In genomic region chr10:5282137-5282536, GRCh38 we compare ENCODE assay signal across 21 cellular contexts.
A peak's percentile ranks its signal among the peaks of the same experiment; 100 is the strongest.
DNase-seq lines count a peak whose midpoint lies in the region; ATAC-seq, FAIRE-seq and TF ChIP-seq lines count a peak whose summit lies in the region.
"Had no signal": no experiment of that assay in that cellular context is flagged by ENCODE, and none has a peak within 500 bp of the region (broad histone marks: within the 10 kb centered on the region; RNA-seq: fewer than 3 reads in every experiment).

No MANE protein-coding gene starts in this region.

- no peak overlapping the region for H3K4me3 Mint-ChIP-seq in GM23338
- H3K4me3 Mint-ChIP-seq in dendritic cell treated with granulocyte-macrophage colony-stimulating factor and Interleukin-4, amounts not matched to agents 40 ng/mL and 50 ng/mL, for 4 days: no peak overlapping the region
- H3K4me3 Mint-ChIP-seq in CD4-positive, alpha-beta memory T cell: no peak overlapping the region
- H3K4me3 Mint-ChIP-seq in T-cell: no peak overlapping the region
- H3K4me3 Mint-ChIP-seq: B cell had no signal

- intact Hi-C loops in dendritic cell treated with granulocyte-macrophage colony-stimulating factor and Interleukin-4, amounts not matched to agents 40 ng/mL and 50 ng/mL, for 4 days (cut with micrococcal nuclease): loop anchor here (2.0 to 10.0 kb wide), 3 partner anchors 190 to 457 kb away; partner anchors contain the start of genes AKR1C3 and AKR1E2
- intact Hi-C loops in left lung (cut with DNase I): loop anchor here in 1 of 2 donors (5.0 kb wide), 1 partner anchor 430 kb away; no protein-coding TSS in a partner anchor
- intact Hi-C loops in CD4-positive, alpha-beta memory T cell (cut with micrococcal nuclease): loop anchor here (5.0 kb wide), 2 partner anchors 150 to 340 kb away; no protein-coding TSS in a partner anchor

- H3K27ac Mint-ChIP-seq in GM23338 (no peak overlapping the region), T-cell (no peak overlapping the region)
- H3K27ac Mint-ChIP-seq in dendritic cell treated with granulocyte-macrophage colony-stimulating factor and Interleukin-4, amounts not matched to agents 40 ng/mL and 50 ng/mL, for 4 days: peak overlapping the region; percentile 33
- H3K27ac Mint-ChIP-seq in CD4-positive, alpha-beta memory T cell: no peak overlapping the region
- H3K27ac Mint-ChIP-seq: B cell had no signal

- H3K4me1 Mint-ChIP-seq in GM23338 (peaks cover 23% of the 10 kb centered on the region; the same call in 2 of the 3 replicates), T-cell (peaks cover 14 to 28% (median 18%) of the 10 kb centered on the region in 3 donors)
- peaks cover 50% of the 10 kb centered on the region for H3K4me1 Mint-ChIP-seq in dendritic cell treated with granulocyte-macrophage colony-stimulating factor and Interleukin-4, amounts not matched to agents 40 ng/mL and 50 ng/mL, for 4 days (ENCODE audit: low read depth)
- H3K4me1 Mint-ChIP-seq in CD4-positive, alpha-beta memory T cell: peaks cover 13 to 28% (median 19%) of the 10 kb centered on the region in 4 donors
- H3K4me1 Mint-ChIP-seq: B cell had no signal

- H4K20me1 ChIP-seq in GM23338 (replicated peaks; ENCODE audit: insufficient read depth): no peaks in the 10 kb centered on the region

- no peak for FAIRE-seq in A549 (lab: Jason Lieb, UNC)
- FAIRE-seq: G401.6, HepG2 had no signal

- TF ChIP-seq POLR2A in A549 (IDR thresholded peaks at IDR 0.05; ENCODE audit: low read length): no peak

- WGBS in A549 (ENCODE audit: missing lambda C conversion rate): 63% methylated on average over 2 of the region's 2 CpGs

- ATAC-seq in A549 (no peak), GM23338 (no peak), left lung (peak; percentile 83), T-cell (replicated peaks in 1 of 4) (no peak)
- ATAC-seq: HepG2, PC-3 had no signal

- H2AFZ ChIP-seq in GM23338: peak overlapping the region; percentile 73

- no peaks in the 10 kb centered on the region for H3K79me2 ChIP-seq in GM23338 (replicated peaks; ENCODE audit: insufficient read depth)

- H3K36me3 Mint-ChIP-seq in GM23338 (ENCODE audit: low read depth) (no peaks in the 10 kb centered on the region), T-cell (no peaks in the 10 kb centered on the region)
- H3K36me3 Mint-ChIP-seq in dendritic cell treated with granulocyte-macrophage colony-stimulating factor and Interleukin-4, amounts not matched to agents 40 ng/mL and 50 ng/mL, for 4 days (ENCODE audit: low read depth): no peaks in the 10 kb centered on the region
- H3K36me3 Mint-ChIP-seq in CD4-positive, alpha-beta memory T cell: peaks cover 38 to 41% of the 10 kb centered on the region in 2 donors

- H3K4me1 ChIP-seq in A549: peaks cover 41% of the 10 kb centered on the region
- peaks cover 10% of the 10 kb centered on the region for H3K4me1 ChIP-seq in GM23338 (ENCODE audit: insufficient read depth)
- H3K4me1 ChIP-seq in left lung: peaks cover 0 to 30% of the 10 kb centered on the region in 2 donors
- peaks cover 21% of the 10 kb centered on the region for H3K4me1 ChIP-seq in CD4-positive, alpha-beta memory T cell (ENCODE audit: insufficient read depth, low read length)

- peak overlapping the region; percentile 56 for H3K4me2 ChIP-seq in A549
- no peak overlapping the region for H3K4me2 ChIP-seq in GM23338

- no peaks in the 10 kb centered on the region for H3K9me2 ChIP-seq in GM23338 (ENCODE audit: insufficient read depth)

- H3K9me3 ChIP-seq in A549: peaks cover 27% of the 10 kb centered on the region
- H3K9me3 ChIP-seq in left lung: no peaks in the 10 kb centered on the region
- H3K9me3 ChIP-seq in CD4-positive, alpha-beta memory T cell (ENCODE audit: control insufficient read depth in 1 of 2, low read length in 2 of 2): no peaks in the 10 kb centered on the region
- H3K9me3 ChIP-seq: SJCRH30 had no signal

- CTCF ChIA-PET in A549 (lab: Yijun Ruan, JAX) (interaction anchor here (1.0 to 5.3 kb wide), 10 partner anchors 8 to 467 kb away, joined by 3 to 68 read pairs (median 6); partner anchors contain the start of gene AKR1C3), T-cell (lab: Charles Lee) (interaction anchor here in 1 of 2 donors (1.1 kb wide), 1 partner anchor 12 kb away, joined by 4 read pairs; no protein-coding TSS in a partner anchor)
- CTCF ChIA-PET in CD4-positive, alpha-beta memory T cell (lab: Charles Lee; ENCODE audit: partially characterized antibody): interaction anchor here (0.9 to 6.1 kb wide), 8 partner anchors 10 to 467 kb away, joined by 3 to 59 read pairs (median 8); no protein-coding TSS in a partner anchor

- DNase-seq in A549 (ENCODE audit: low read depth in 1 of 2, low spot score in 1 of 2) (peak in 1 of 2 experiments; percentile 24), GM23338 (ENCODE audit: low spot score) (no peak), left lung (peak in 1 of 2 donors; percentile 59), NCI-H2081 (lab: John Stamatoyannopoulos, UW) (no peak), GM19240 (ENCODE audit: insufficient read length, low spot score) (no peak), T-cell (no peak)
- DNase-seq in CD4-positive, alpha-beta memory T cell: no peak
- DNase-seq: COR-L47, GOT3, KBM-7, MV-4-11, NCI-H1694 treated with DMSO at 0.1 percent for 48 hours, NCI-H2107, NCI-H226, NCI-H526, PC-3, SJCRH30 had no signal

- POLR2A ChIA-PET in A549 (lab: Yijun Ruan, JAX): interaction anchor here (1.8 kb wide), 1 partner anchor 185 kb away, joined by 6 read pairs; no protein-coding TSS in a partner anchor
- POLR2A ChIA-PET in CD4-positive, alpha-beta memory T cell (lab: Charles Lee; ENCODE audit: partially characterized antibody): interaction anchor here (0.8 to 3.8 kb wide), 4 partner anchors 8 to 188 kb away, joined by 3 to 24 read pairs (median 4); partner anchors contain the start of gene AKR1C3
- POLR2A ChIA-PET in T-cell (lab: Charles Lee): interaction anchor here in 1 of 2 donors (0.7 kb wide), 1 partner anchor 350 kb away, joined by 3 read pairs; no protein-coding TSS in a partner anchor

- TF ChIP-seq CTCF in A549 (IDR thresholded peaks at IDR 0.05): no peak
- no peak for TF ChIP-seq CTCF in GM23338 (conservative IDR thresholded peaks at IDR 0.05; ENCODE audit: low read depth in 2 of 2)
- no peak for TF ChIP-seq CTCF in left lung (IDR thresholded peaks at IDR 0.05)

- H3F3A ChIP-seq in GM23338 (replicated peaks; ENCODE audit: low read depth): no peaks in the 10 kb centered on the region

- H3K27me3 ChIP-seq in GM23338 (ENCODE audit: insufficient read depth): no peaks in the 10 kb centered on the region
- no peaks in the 10 kb centered on the region for H3K27me3 ChIP-seq in left lung
- H3K27me3 ChIP-seq in CD4-positive, alpha-beta memory T cell (ENCODE audit: insufficient read depth, low read length): no peaks in the 10 kb centered on the region
- H3K27me3 ChIP-seq: SJCRH30 had no signal

- H3K27ac ChIP-seq in A549 (peak overlapping the region; percentile 96 to 97), GM23338 (ENCODE audit: low read depth) (no peak overlapping the region), left lung (no peak overlapping the region)
- H3K27ac ChIP-seq in CD4-positive, alpha-beta memory T cell (ENCODE audit: low read depth, low read length): no peak overlapping the region
- H3K27ac ChIP-seq: SJCRH30 had no signal

- TF ChIP-seq EP300 in A549 (IDR thresholded peaks at IDR 0.05): no peak

- peak overlapping the region; percentile 6; the same call in 1 of the 3 replicates for H3K4me3 ChIP-seq in A549
- no peak overlapping the region for H3K4me3 ChIP-seq in GM23338
- H3K4me3 ChIP-seq in left lung: no peak overlapping the region
- H3K4me3 ChIP-seq in CD4-positive, alpha-beta memory T cell (ENCODE audit: low read length in 2 of 2): no peak overlapping the region
- H3K4me3 ChIP-seq: SJCRH30 had no signal

- H3K27me3 Mint-ChIP-seq in GM23338 (ENCODE audit: insufficient read depth, low read depth, poor library complexity): peaks cover 3% of the 10 kb centered on the region
- peaks cover 3% of the 10 kb centered on the region for H3K27me3 Mint-ChIP-seq in dendritic cell treated with granulocyte-macrophage colony-stimulating factor and Interleukin-4, amounts not matched to agents 40 ng/mL and 50 ng/mL, for 4 days
- H3K27me3 Mint-ChIP-seq in CD4-positive, alpha-beta memory T cell: peaks cover 0 to 7% of the 10 kb centered on the region in 2 donors
- peaks cover 0 to 26% of the 10 kb centered on the region in 2 donors for H3K27me3 Mint-ChIP-seq in T-cell

- H3K9me3 Mint-ChIP-seq in GM23338 (no peaks in the 10 kb centered on the region), T-cell (no peaks in the 10 kb centered on the region)
- H3K9me3 Mint-ChIP-seq in dendritic cell treated with granulocyte-macrophage colony-stimulating factor and Interleukin-4, amounts not matched to agents 40 ng/mL and 50 ng/mL, for 4 days: no peaks in the 10 kb centered on the region
- H3K9me3 Mint-ChIP-seq in CD4-positive, alpha-beta memory T cell: no peaks in the 10 kb centered on the region

- no peak for TF ChIP-seq RAD21 in A549 (conservative IDR thresholded peaks at IDR 0.05 in 1 of 2, IDR thresholded peaks at IDR 0.05 in 1 of 2)

- no peaks in the 10 kb centered on the region for H3K36me3 ChIP-seq in GM23338 (ENCODE audit: insufficient read depth)
- H3K36me3 ChIP-seq in left lung: no peaks in the 10 kb centered on the region
- H3K36me3 ChIP-seq in CD4-positive, alpha-beta memory T cell (ENCODE audit: insufficient read depth, low read length): no peaks in the 10 kb centered on the region
- H3K36me3 ChIP-seq: SJCRH30 had no signal

TF ChIP-seq in A549, 52 proteins besides CTCF, POLR2A, EP300 and RAD21 (continues in another document):
- TF ChIP-seq CHD2 (IDR thresholded peaks at IDR 0.05; ENCODE audit: low read length, partially characterized antibody) (no peak), RNF2 (IDR thresholded peaks at IDR 0.05; ENCODE audit: borderline replicate concordance, low read depth) (no peak), FOSB (CRISPR knock-in tag; IDR thresholded peaks at IDR 0.05) (no peak), ZFP36 (IDR thresholded peaks at IDR 0.05; ENCODE audit: borderline replicate concordance, partially characterized antibody) (no peak)

TF ChIP-seq in GM23338, 12 proteins besides CTCF, POLR2A, EP300 and RAD21 (continues in another document):
- TF ChIP-seq ZNF331 (CRISPR knock-in tag; IDR thresholded peaks at IDR 0.05; ENCODE audit: low read depth) (no peak), ETS1 (IDR thresholded peaks at IDR 0.05) (no peak), JUNB (IDR thresholded peaks at IDR 0.05; ENCODE audit: unreplicated experiment) (no peak)

Comparison
In these comparisons a context has a peak if more than half of its experiments do, and no peak if none do; other contexts are left out.
1. H3K27ac ChIP-seq: peak in A549 (2 of 2); none in GM23338 (single experiment), left lung (0 of 2) and CD4-positive, alpha-beta memory T cell (single experiment).